Comparison of ENCODE assay signal across 9 cellular contexts in the genomic region with DNA sequence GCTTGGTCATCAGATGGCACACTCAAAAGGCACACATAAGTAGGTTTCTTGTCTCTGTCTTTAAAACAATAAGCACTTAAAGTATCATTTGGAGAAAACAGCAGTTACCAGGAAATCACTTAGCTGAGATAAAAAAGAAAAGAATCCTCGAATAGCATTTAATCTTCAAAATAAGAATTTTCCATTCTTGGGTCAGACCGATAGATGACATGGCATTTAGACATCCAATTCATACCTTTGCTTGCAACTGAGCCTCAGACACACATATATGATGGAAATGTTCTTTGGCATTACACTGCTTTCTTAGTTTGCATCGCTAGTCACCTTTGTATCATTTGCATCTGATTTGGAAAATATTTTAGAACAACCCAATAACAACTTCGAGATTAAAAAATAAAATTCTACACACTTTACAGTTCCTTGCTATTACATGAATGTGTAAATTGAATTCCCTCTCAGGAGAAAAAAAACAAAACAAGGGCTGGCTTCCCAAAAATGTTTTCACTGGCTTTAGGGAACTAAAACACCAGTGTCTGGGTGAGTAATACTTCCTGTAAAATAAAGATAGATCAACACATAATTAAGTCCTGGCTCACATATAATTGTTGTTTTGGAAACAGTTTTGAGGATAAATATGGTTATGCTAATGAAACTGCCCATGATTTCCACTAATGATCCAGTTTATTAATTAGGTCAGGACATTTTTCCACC. TPM values are rescaled to one million over a fixed set of nuclear protein-coding genes. Genes with fewer than 3 reads are reported as not detected.
DNase-seq lines count a peak whose midpoint lies in the region; ATAC-seq and TF ChIP-seq lines count a peak whose summit lies in the region.
"Had no signal": no experiment of that assay in that cellular context is flagged by ENCODE, and none has a peak within 500 bp of the region (broad histone marks: within the 10 kb centered on the region; RNA-seq: fewer than 3 reads in every experiment).

No MANE protein-coding gene starts in this region.

- ATAC-seq in activated naive CD8-positive, alpha-beta T cell treated with anti-CD3 and anti-CD28 coated beads, Interleukin-2, amount 10 ng/mL, durations not matched to agents 7 days and 5 days (ENCODE audit: low read depth) = no peak
- ATAC-seq in GM21390 (IDR thresholded peaks at IDR 0.05; ENCODE audit: unreplicated experiment) = no peak

- H3K4me1 ChIP-seq in spleen = peaks cover 0 to 49% (median 29%) of the 10 kb centered on the region in 6 donors

- WGBS in spleen, 5 donors = 65 to 76% (median 67%) methylated on average over 4 of the region's 4 CpGs

- peaks cover 10% of the 10 kb centered on the region for H3K4me1 Mint-ChIP-seq in activated naive CD8-positive, alpha-beta T cell treated with anti-CD3 and anti-CD28 coated beads, Interleukin-2, amount 10 ng/mL, durations not matched to agents 7 days and 5 days
- peaks cover 29 to 30% of the 10 kb centered on the region in 2 donors for H3K4me1 Mint-ChIP-seq in immature natural killer cell

- H3K4me3 ChIP-seq in spleen = peak overlapping the region in 7 of 8 donors; percentile 49 to 83 (median 62)

- H3K27ac Mint-ChIP-seq in activated naive CD8-positive, alpha-beta T cell treated with anti-CD3 and anti-CD28 coated beads, Interleukin-2, amount 10 ng/mL, durations not matched to agents 7 days and 5 days = no peak overlapping the region
- H3K27ac Mint-ChIP-seq in immature natural killer cell = peak overlapping the region in 2 of 6 donors; percentile 17 to 29

- TF ChIP-seq CTCF in spleen (IDR thresholded peaks at IDR 0.05 in 8 of 11, conservative IDR thresholded peaks at IDR 0.05 in 3 of 11) = no peak

- TF ChIP-seq POLR2A in spleen (IDR thresholded peaks at IDR 0.05) = no peak

- intact Hi-C loops in spleen (cut with DNase I; ENCODE audit: low total_unique reads) = no loop called here

- no peaks in the 10 kb centered on the region for H3K36me3 ChIP-seq in spleen

- H3K9me3 Mint-ChIP-seq in activated naive CD8-positive, alpha-beta T cell treated with anti-CD3 and anti-CD28 coated beads, Interleukin-2, amount 10 ng/mL, durations not matched to agents 7 days and 5 days = peaks cover 1% of the 10 kb centered on the region
- H3K9me3 Mint-ChIP-seq in immature natural killer cell = peaks cover 0 to 2% (median 0%) of the 10 kb centered on the region in 6 donors

- H3K36me3 Mint-ChIP-seq in activated naive CD8-positive, alpha-beta T cell treated with anti-CD3 and anti-CD28 coated beads, Interleukin-2, amount 10 ng/mL, durations not matched to agents 7 days and 5 days = peaks cover 2% of the 10 kb centered on the region
- no peaks in the 10 kb centered on the region for H3K36me3 Mint-ChIP-seq in immature natural killer cell

- peak overlapping the region in 7 of 8 donors; percentile 82 to 91 (median 85) for H3K27ac ChIP-seq in spleen
- H3K27ac ChIP-seq: 22Rv1 had no signal

- H3K9me3 ChIP-seq in spleen = no peaks in the 10 kb centered on the region

- H3K4me3 Mint-ChIP-seq in activated naive CD8-positive, alpha-beta T cell treated with anti-CD3 and anti-CD28 coated beads, Interleukin-2, amount 10 ng/mL, durations not matched to agents 7 days and 5 days = peak overlapping the region; percentile 74
- H3K4me3 Mint-ChIP-seq in immature natural killer cell = peak overlapping the region; percentile 82 to 90 (median 85)

- DNase-seq in NOMO-1 treated with DMSO at 0.1 percent for 48 hours (lab: John Stamatoyannopoulos, UW; ENCODE audit: unreplicated experiment) (peak; percentile 40), NOMO-1 treated with dmso at 0.1 percent for 144 hours (lab: John Stamatoyannopoulos, UW; ENCODE audit: unreplicated experiment) (no peak), immature natural killer cell (no peak), spleen (no peak), anterior cingulate cortex (lab: John Stamatoyannopoulos, UW) (no peak)
- DNase-seq in activated naive CD8-positive, alpha-beta T cell treated with anti-CD3 and anti-CD28 coated beads, Interleukin-2, amount 10 ng/mL, durations not matched to agents 7 days and 5 days = no peak
- DNase-seq in stimulated activated CD4-positive, alpha-beta T cell treated with anti-CD3 and anti-CD28 coated beads, Interleukin-12 subunit alpha, Interleukin-12 subunit beta, amount 100 ng/mL, for 4 hours = no peak

- peaks cover 63% of the 10 kb centered on the region for H3K27me3 Mint-ChIP-seq in activated naive CD8-positive, alpha-beta T cell treated with anti-CD3 and anti-CD28 coated beads, Interleukin-2, amount 10 ng/mL, durations not matched to agents 7 days and 5 days
- H3K27me3 Mint-ChIP-seq in immature natural killer cell (ENCODE audit: low read depth in 3 of 3) = peaks cover 8 to 23% (median 9%) of the 10 kb centered on the region in 3 donors

- POLR2A ChIA-PET in activated naive CD8-positive, alpha-beta T cell treated with anti-CD3 and anti-CD28 coated beads, Interleukin-2, amount 10 ng/mL, durations not matched to agents 7 days and 5 days (lab: Charles Lee) = no interaction called here

- peaks cover 0 to 21% (median 5%) of the 10 kb centered on the region in 7 donors for H3K27me3 ChIP-seq in spleen (replicated peaks in 1 of 7)

RNA-seq across cellular contexts. Expression of a gene that starts 1.3 kb away (rescaled TPM):
- 1 to 10 TPM in 1 of 2 experiments, under 1 TPM in 1; 0.08 to 1.0 TPM for total RNA-seq in activated naive CD8-positive, alpha-beta T cell treated with anti-CD3 and anti-CD28 coated beads, Interleukin-2, amount 10 ng/mL, durations not matched to agents 7 days and 5 days
- 1 to 10 TPM in 1 of 3 donors, under 1 TPM in 2; 0.21 to 1.8 (median 0.25) TPM for polyA plus RNA-seq in immature natural killer cell
- total RNA-seq in spleen = 10 to 100 TPM in 5 of 7 donors, 1 to 10 TPM in 2; 8.6 to 17.1 (median 11.8) TPM
- 1 to 10 TPM in 1 of 3 donors, under 1 TPM in 2; 0.89 to 1.5 (median 0.99) TPM for polyA plus RNA-seq in spleen

Comparison
In these comparisons a context has a peak if more than half of its experiments do, and no peak if none do; other contexts are left out.
1. RNA of a gene that starts 1.3 kb away (total RNA-seq): 8.6 to 17.1 TPM in spleen; 0.08 to 1.0 TPM in activated naive CD8-positive, alpha-beta T cell treated with anti-CD3 and anti-CD28 coated beads, Interleukin-2, amount 10 ng/mL, durations not matched to agents 7 days and 5 days; every median in the first group is over 4 times any median in the second.